ENCODE assay signal across 9 cellular contexts in the genomic region with DNA sequence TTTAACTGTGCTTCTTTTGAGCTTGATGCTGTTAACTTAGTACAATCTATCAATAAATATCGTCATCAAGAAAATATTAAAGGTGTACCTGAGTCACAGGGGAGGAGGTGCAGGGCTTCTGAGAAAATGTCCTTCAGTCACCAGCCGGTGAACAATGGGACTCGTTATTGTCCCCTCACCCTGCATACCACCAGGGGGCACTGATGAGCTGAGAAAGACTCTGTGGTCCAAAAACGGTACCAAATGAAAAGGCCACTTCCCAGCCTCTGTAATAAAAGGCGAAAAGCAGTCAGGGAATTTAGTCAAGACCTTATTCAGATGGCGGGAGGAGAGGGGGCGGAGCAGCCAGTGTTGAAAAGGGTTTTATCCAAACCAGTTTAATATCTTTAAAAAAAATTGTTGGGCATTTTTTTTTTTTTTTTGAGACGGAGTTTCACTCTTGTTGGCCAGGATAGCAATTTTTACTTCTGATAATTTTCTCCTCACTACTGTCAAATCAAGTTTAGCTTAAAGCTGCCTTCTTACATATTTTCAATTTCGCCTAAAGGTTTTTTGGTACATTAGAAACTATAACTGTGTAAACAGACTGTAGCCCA.
A peak's percentile ranks its signal among the peaks of the same experiment; 100 is the strongest.
DNase-seq lines count a peak whose midpoint lies in the region; ATAC-seq and TF ChIP-seq lines count a peak whose summit lies in the region.
"Had no signal": no experiment of that assay in that cellular context is flagged by ENCODE, and none has a peak within 500 bp of the region (broad histone marks: within the 10 kb centered on the region; RNA-seq: fewer than 3 reads in every experiment).

No MANE protein-coding gene starts in this region.

- TF ChIP-seq CTCF in GM23338 (conservative IDR thresholded peaks at IDR 0.05; ENCODE audit: low read depth in 2 of 2) (peak; percentile 94), glutamatergic neuron (IDR thresholded peaks at IDR 0.05; ENCODE audit: partially characterized antibody, unreplicated experiment) (peak; percentile 96), retinal pigment epithelial cell (conservative IDR thresholded peaks at IDR 0.05; ENCODE audit: low read depth, low read length) (peak; percentile 65)

- no peaks in the 10 kb centered on the region for H3F3A ChIP-seq in GM23338 (replicated peaks; ENCODE audit: low read depth)

- H3K4me1 Mint-ChIP-seq in GM23338: no peaks in the 10 kb centered on the region
- H3K4me1 Mint-ChIP-seq in glutamatergic neuron (ENCODE audit: low read depth, unreplicated experiment): peaks cover 1% of the 10 kb centered on the region
- H3K4me1 Mint-ChIP-seq: central memory CD8-positive, alpha-beta T cell had no signal

- no peak overlapping the region for H3K4me3 ChIP-seq in GM23338
- H3K4me3 ChIP-seq in retinal pigment epithelial cell (ENCODE audit: low read length): no peak overlapping the region

- no peak overlapping the region for H3K4me3 Mint-ChIP-seq in GM23338
- H3K4me3 Mint-ChIP-seq in glutamatergic neuron (ENCODE audit: unreplicated experiment): no peak overlapping the region
- H3K4me3 Mint-ChIP-seq: central memory CD8-positive, alpha-beta T cell had no signal

- no peaks in the 10 kb centered on the region for H4K20me1 ChIP-seq in GM23338 (replicated peaks; ENCODE audit: insufficient read depth)

- H2AFZ ChIP-seq in GM23338: no peak overlapping the region

- H3K9me3 Mint-ChIP-seq in GM23338 (peaks cover 9% of the 10 kb centered on the region; the same call in 2 of the 3 replicates), glutamatergic neuron (ENCODE audit: unreplicated experiment) (no peaks in the 10 kb centered on the region)

- no peaks in the 10 kb centered on the region for H3K36me3 ChIP-seq in GM23338 (ENCODE audit: insufficient read depth)

- H3K4me2 ChIP-seq in GM23338: no peak overlapping the region

- ATAC-seq in GM23338: peak; percentile 78
- no peak for ATAC-seq in HG03460 (IDR thresholded peaks at IDR 0.05; ENCODE audit: unreplicated experiment)

- no peaks in the 10 kb centered on the region for H3K9me2 ChIP-seq in GM23338 (ENCODE audit: insufficient read depth)

- H3K36me3 Mint-ChIP-seq in GM23338 (ENCODE audit: low read depth) (peaks cover 2% of the 10 kb centered on the region; the same call in 1 of the 3 replicates), glutamatergic neuron (ENCODE audit: unreplicated experiment) (no peaks in the 10 kb centered on the region)

- H3K27me3 Mint-ChIP-seq in GM23338 (ENCODE audit: insufficient read depth, low read depth, poor library complexity) (peaks cover 2% of the 10 kb centered on the region), glutamatergic neuron (ENCODE audit: unreplicated experiment) (no peaks in the 10 kb centered on the region)
- H3K27me3 Mint-ChIP-seq: central memory CD8-positive, alpha-beta T cell had no signal

- no peaks in the 10 kb centered on the region for H3K79me2 ChIP-seq in GM23338 (replicated peaks; ENCODE audit: insufficient read depth)

- H3K27me3 ChIP-seq in GM23338 (ENCODE audit: insufficient read depth): no peaks in the 10 kb centered on the region

- H3K27ac Mint-ChIP-seq in GM23338: no peak overlapping the region
- H3K27ac Mint-ChIP-seq in glutamatergic neuron (ENCODE audit: unreplicated experiment): no peak overlapping the region

- H3K27ac ChIP-seq in GM23338 (ENCODE audit: low read depth): no peak overlapping the region

- peak; percentile 44 for DNase-seq in NCI-H510A treated with DMSO at 0.1 percent for 48 hours (lab: John Stamatoyannopoulos, UW)
- no peak for DNase-seq in NCI-H510A (lab: John Stamatoyannopoulos, UW)
- peak; percentile 84 for DNase-seq in GM23338 (ENCODE audit: low spot score)
- peak; percentile 46 to 61 for DNase-seq in NCI-H1930 (lab: John Stamatoyannopoulos, UW)
- DNase-seq in activated CD8-positive, alpha-beta memory T cell treated with anti-CD3 and anti-CD28 coated beads, Interleukin-2, amount 50 U/mL, for 48 hours: peak; percentile 82
- DNase-seq in glutamatergic neuron: peak; percentile 84
- DNase-seq in retinal pigment epithelial cell (ENCODE audit: low read depth): no peak

- no peaks in the 10 kb centered on the region for H3K4me1 ChIP-seq in GM23338 (ENCODE audit: insufficient read depth)

TF ChIP-seq in GM23338, 12 proteins besides CTCF, POLR2A, EP300 and RAD21 (continues in another document):
- TF ChIP-seq NANOG (IDR thresholded peaks at IDR 0.05; ENCODE audit: borderline replicate concordance) (no peak), EZH2phosphoT487 (IDR thresholded peaks at IDR 0.05; ENCODE audit: unreplicated experiment) (no peak), POLR2AphosphoS5 (IDR thresholded peaks at IDR 0.05; ENCODE audit: low read depth) (no peak), ZNF331 (CRISPR knock-in tag; IDR thresholded peaks at IDR 0.05; ENCODE audit: low read depth) (no peak), STAT1 (IDR thresholded peaks at IDR 0.05; ENCODE audit: unreplicated experiment) (no peak), ZNF114 (CRISPR knock-in tag; IDR thresholded peaks at IDR 0.05) (no peak), CREB1 (CRISPR knock-in tag; IDR thresholded peaks at IDR 0.05; ENCODE audit: low read depth) (no peak)
- TF ChIP-seq, protein P1, sequence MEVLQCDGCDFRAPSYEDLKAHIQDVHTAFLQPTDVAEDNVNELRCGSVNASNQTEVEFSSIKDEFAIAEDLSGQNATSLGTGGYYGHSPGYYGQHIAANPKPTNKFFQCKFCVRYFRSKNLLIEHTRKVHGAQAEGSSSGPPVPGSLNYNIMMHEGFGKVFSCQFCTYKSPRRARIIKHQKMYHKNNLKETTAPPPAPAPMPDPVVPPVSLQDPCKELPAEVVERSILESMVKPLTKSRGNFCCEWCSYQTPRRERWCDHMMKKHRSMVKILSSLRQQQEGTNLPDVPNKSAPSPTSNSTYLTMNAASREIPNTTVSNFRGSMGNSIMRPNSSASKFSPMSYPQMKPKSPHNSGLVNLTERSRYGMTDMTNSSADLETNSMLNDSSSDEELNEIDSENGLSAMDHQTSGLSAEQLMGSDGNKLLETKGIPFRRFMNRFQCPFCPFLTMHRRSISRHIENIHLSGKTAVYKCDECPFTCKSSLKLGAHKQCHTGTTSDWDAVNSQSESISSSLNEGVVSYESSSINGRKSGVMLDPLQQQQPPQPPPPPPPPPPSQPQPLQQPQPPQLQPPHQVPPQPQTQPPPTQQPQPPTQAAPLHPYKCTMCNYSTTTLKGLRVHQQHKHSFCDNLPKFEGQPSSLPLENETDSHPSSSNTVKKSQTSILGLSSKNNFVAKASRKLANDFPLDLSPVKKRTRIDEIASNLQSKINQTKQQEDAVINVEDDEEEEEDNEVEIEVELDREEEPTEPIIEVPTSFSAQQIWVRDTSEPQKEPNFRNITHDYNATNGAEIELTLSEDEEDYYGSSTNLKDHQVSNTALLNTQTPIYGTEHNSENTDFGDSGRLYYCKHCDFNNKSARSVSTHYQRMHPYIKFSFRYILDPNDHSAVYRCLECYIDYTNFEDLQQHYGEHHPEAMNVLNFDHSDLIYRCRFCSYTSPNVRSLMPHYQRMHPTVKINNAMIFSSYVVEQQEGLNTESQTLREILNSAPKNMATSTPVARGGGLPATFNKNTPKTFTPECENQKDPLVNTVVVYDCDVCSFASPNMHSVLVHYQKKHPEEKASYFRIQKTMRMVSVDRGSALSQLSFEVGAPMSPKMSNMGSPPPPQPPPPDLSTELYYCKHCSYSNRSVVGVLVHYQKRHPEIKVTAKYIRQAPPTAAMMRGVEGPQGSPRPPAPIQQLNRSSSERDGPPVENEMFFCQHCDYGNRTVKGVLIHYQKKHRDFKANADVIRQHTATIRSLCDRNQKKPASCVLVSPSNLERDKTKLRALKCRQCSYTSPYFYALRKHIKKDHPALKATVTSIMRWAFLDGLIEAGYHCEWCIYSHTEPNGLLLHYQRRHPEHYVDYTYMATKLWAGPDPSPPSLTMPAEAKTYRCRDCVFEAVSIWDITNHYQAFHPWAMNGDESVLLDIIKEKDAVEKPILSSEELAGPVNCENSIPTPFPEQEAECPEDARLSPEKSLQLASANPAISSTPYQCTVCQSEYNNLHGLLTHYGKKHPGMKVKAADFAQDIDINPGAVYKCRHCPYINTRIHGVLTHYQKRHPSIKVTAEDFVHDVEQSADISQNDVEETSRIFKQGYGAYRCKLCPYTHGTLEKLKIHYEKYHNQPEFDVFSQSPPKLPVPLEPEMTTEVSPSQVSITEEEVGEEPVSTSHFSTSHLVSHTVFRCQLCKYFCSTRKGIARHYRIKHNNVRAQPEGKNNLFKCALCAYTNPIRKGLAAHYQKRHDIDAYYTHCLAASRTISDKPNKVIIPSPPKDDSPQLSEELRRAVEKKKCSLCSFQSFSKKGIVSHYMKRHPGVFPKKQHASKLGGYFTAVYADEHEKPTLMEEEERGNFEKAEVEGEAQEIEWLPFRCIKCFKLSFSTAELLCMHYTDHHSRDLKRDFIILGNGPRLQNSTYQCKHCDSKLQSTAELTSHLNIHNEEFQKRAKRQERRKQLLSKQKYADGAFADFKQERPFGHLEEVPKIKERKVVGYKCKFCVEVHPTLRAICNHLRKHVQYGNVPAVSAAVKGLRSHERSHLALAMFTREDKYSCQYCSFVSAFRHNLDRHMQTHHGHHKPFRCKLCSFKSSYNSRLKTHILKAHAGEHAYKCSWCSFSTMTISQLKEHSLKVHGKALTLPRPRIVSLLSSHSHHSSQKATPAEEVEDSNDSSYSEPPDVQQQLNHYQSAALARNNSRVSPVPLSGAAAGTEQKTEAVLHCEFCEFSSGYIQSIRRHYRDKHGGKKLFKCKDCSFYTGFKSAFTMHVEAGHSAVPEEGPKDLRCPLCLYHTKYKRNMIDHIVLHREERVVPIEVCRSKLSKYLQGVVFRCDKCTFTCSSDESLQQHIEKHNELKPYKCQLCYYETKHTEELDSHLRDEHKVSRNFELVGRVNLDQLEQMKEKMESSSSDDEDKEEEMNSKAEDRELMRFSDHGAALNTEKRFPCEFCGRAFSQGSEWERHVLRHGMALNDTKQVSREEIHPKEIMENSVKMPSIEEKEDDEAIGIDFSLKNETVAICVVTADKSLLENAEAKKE (CRISPR knock-in tag; IDR thresholded peaks at IDR 0.05): no peak
- TF ChIP-seq, protein P2, sequence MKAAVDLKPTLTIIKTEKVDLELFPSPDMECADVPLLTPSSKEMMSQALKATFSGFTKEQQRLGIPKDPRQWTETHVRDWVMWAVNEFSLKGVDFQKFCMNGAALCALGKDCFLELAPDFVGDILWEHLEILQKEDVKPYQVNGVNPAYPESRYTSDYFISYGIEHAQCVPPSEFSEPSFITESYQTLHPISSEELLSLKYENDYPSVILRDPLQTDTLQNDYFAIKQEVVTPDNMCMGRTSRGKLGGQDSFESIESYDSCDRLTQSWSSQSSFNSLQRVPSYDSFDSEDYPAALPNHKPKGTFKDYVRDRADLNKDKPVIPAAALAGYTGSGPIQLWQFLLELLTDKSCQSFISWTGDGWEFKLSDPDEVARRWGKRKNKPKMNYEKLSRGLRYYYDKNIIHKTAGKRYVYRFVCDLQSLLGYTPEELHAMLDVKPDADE (IDR thresholded peaks at IDR 0.05): no peak

Comparison
In these comparisons a context has a peak if more than half of its experiments do, and no peak if none do; other contexts are left out.
1. DNase-seq: peak in NCI-H510A treated with DMSO at 0.1 percent for 48 hours (single experiment), GM23338 (single experiment), NCI-H1930 (2 of 2), activated CD8-positive, alpha-beta memory T cell treated with anti-CD3 and anti-CD28 coated beads, Interleukin-2, amount 50 U/mL, for 48 hours (single experiment) and glutamatergic neuron (single experiment); none in NCI-H510A (single experiment) and retinal pigment epithelial cell (single experiment).
2. Peak in every context shown above with its lines, with median percentiles within 50 percentile points of each other: CTCF ChIP-seq.